In genomic region chr12:113268136-113268535, GRCh38 we compare ENCODE assay signal across 23 cellular contexts.
"Had no signal": no experiment of that assay in that cellular context is flagged by ENCODE, and none has a peak within 500 bp of the region (broad histone marks: within the 10 kb centered on the region; RNA-seq: fewer than 3 reads in every experiment).

No MANE protein-coding gene starts in this region.

- H3K4me3 ChIP-seq: dorsolateral prefrontal cortex, neural progenitor cell, skin epidermis, thoracic aorta, uterus had no signal

- H3K27ac ChIP-seq: neural progenitor cell, skin epidermis, thoracic aorta, uterus, VCaP had no signal

- H2AFZ ChIP-seq: neural progenitor cell had no signal

- H3K9ac ChIP-seq: neural progenitor cell had no signal

- ATAC-seq: activated T-cell treated with anti-CD3 and anti-CD28 coated beads, Interleukin-2, amount 50 U/mL, for 4 hours; activated T-helper 17 cell treated with anti-CD3 and anti-CD28 coated beads, Interleukin-2, amount 50 U/mL, for 72 hours; natural killer cell; sciatic nerve; stimulated activated effector memory CD8-positive, alpha-beta T cell treated with anti-CD3 and anti-CD28 coated beads, Interleukin-12 subunit alpha, Interleukin-12 subunit beta, amount 100 ng/mL, for 72 hours had no signal

- DNase-seq: activated CD4-positive, alpha-beta memory T cell treated with anti-CD3 and anti-CD28 coated beads for 36 hours; activated CD4-positive, alpha-beta T cell treated with anti-CD3 and anti-CD28 coated beads for 4 hours; activated CD8-positive, alpha-beta memory T cell treated with anti-CD3 and anti-CD28 coated beads, Interleukin-2, amount 50 U/mL, for 4 hours; activated gamma-delta T cell treated with Interleukin-2 at 50 U/mL for 16 hours; activated naive CD4-positive, alpha-beta T cell treated with anti-CD3 and anti-CD28 coated beads, Interleukin-2, amount 50 U/mL, for 16 hours; activated T-cell treated with anti-CD3 and anti-CD28 coated beads, Interleukin-2, amount 50 U/mL, for 4 hours; amygdala; effector memory CD4-positive, alpha-beta T cell; erythroblast; foreskin fibroblast; midbrain; natural killer cell; stimulated activated CD4-positive, alpha-beta T cell treated with anti-CD3 and anti-CD28 coated beads, Interleukin-12 subunit alpha, Interleukin-12 subunit beta, amount 100 ng/mL, for 4 hours; stimulated activated CD4-positive, alpha-beta T cell treated with anti-CD3 and anti-CD28 coated beads, Interleukin-4, amount 100 ng/mL, for 1 hour; uterus had no signal

- H3K9me3 ChIP-seq: thoracic aorta, uterus had no signal

- H3K36me3 ChIP-seq: neural progenitor cell, uterus had no signal

- H3K27me3 ChIP-seq: dorsolateral prefrontal cortex, neural progenitor cell, uterus had no signal

- H3K4me2 ChIP-seq: neural progenitor cell had no signal
